ENCODE assay signal across 19 cellular contexts in the genomic region with DNA sequence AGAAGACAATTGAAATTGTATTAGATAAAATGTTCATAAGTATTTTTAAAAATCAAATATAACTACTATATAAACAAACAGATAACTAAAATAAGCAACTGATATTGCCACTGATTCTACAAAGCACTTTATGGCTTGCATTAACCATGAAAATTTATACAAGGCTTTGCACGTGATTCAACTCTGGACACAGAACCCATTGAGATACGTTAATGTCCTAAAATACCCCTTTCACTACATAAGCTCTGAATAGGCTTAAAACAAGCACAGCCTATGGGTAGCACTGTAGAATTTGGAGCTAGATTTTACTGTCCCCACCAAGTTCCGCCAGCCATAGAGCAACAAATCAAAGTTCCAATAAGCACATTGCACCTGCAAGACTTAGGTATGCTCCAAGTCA. TPM values are rescaled to one million over a fixed set of nuclear protein-coding genes. Genes with fewer than 3 reads are reported as not detected.
DNase-seq lines count a peak whose midpoint lies in the region; ATAC-seq and TF ChIP-seq lines count a peak whose summit lies in the region.
"Had no signal": no experiment of that assay in that cellular context is flagged by ENCODE, and none has a peak within 500 bp of the region (broad histone marks: within the 10 kb centered on the region; RNA-seq: fewer than 3 reads in every experiment).

No MANE protein-coding gene starts in this region.

- H3K4me1 Mint-ChIP-seq in activated naive CD8-positive, alpha-beta T cell treated with anti-CD3 and anti-CD28 coated beads, Interleukin-2, amount 10 ng/mL, durations not matched to agents 7 days and 5 days, result peaks cover 48% of the 10 kb centered on the region
- peaks cover 56% of the 10 kb centered on the region for H3K4me1 Mint-ChIP-seq in activated naive CD8-positive, alpha-beta T cell treated with anti-CD3 and anti-CD28 coated beads for 36 hours
- peaks cover 72% of the 10 kb centered on the region for H3K4me1 Mint-ChIP-seq in activated B cell treated with CpG ODN at 0.5 μM for 24 hours

- no peaks in the 10 kb centered on the region for H3K9me3 Mint-ChIP-seq in activated naive CD8-positive, alpha-beta T cell treated with anti-CD3 and anti-CD28 coated beads, Interleukin-2, amount 10 ng/mL, durations not matched to agents 7 days and 5 days
- peaks cover 3% of the 10 kb centered on the region for H3K9me3 Mint-ChIP-seq in activated naive CD8-positive, alpha-beta T cell treated with anti-CD3 and anti-CD28 coated beads for 36 hours
- H3K9me3 Mint-ChIP-seq in activated B cell treated with CpG ODN at 0.5 μM for 24 hours, result no peaks in the 10 kb centered on the region

- WGBS in transverse colon (ENCODE audit: low coverage in 1 of 2), 2 donors, result 40 to 56% methylated on average over 2 to 3 of the region's 3 CpGs
- WGBS in stomach, 5 donors, result 27 to 44% (median 33%) methylated on average over 3 of the region's 3 CpGs

- H3K4me1 ChIP-seq in transverse colon (peaks cover 18 to 63% (median 44%) of the 10 kb centered on the region in 4 donors), stomach (peaks cover 30 to 86% (median 53%) of the 10 kb centered on the region in 4 donors)

- no peak for ATAC-seq in activated naive CD8-positive, alpha-beta T cell treated with anti-CD3 and anti-CD28 coated beads, Interleukin-2, amount 10 ng/mL, durations not matched to agents 7 days and 5 days (ENCODE audit: low read depth)
- no peak for ATAC-seq in activated B cell treated with CpG ODN at 0.5 μM for 24 hours (ENCODE audit: low read depth)
- ATAC-seq: foreskin keratinocyte, left ventricle myocardium superior had no signal

- H3K9me3 ChIP-seq in transverse colon (no peaks in the 10 kb centered on the region), stomach (no peaks in the 10 kb centered on the region)
- H3K9me3 ChIP-seq: vagina had no signal

- DNase-seq in activated naive CD8-positive, alpha-beta T cell treated with anti-CD3 and anti-CD28 coated beads, Interleukin-2, amount 10 ng/mL, durations not matched to agents 7 days and 5 days, result no peak
- DNase-seq in activated naive CD8-positive, alpha-beta T cell treated with anti-CD3 and anti-CD28 coated beads for 36 hours, result no peak
- DNase-seq in activated B cell treated with CpG ODN at 0.5 μM for 24 hours (no peak), medulla oblongata (ENCODE audit: extremely low spot score) (peak; percentile 28), transverse colon (no peak), HuH-7 (ENCODE audit: low spot score) (no peak), NCI-H748 (lab: John Stamatoyannopoulos, UW; ENCODE audit: unreplicated experiment) (no peak), stomach (no peak)
- DNase-seq: activated CD4-positive, alpha-beta T cell treated with anti-CD3 and anti-CD28 coated beads for 48 hours; foreskin keratinocyte; Kasumi-1; left ventricle myocardium superior; NCI-H1436 treated with DMSO at 0.1 percent for 48 hours; NCI-H2227 treated with DMSO at 0.1 percent for 48 hours; posterior cingulate gyrus; SHP77; stimulated activated naive CD4-positive, alpha-beta T cell treated with Interleukin-2 at 50 U/mL for 16 hours; T-helper 9 cell had no signal

- no peaks in the 10 kb centered on the region for H3K27me3 ChIP-seq in transverse colon
- H3K27me3 ChIP-seq in stomach, result no peaks in the 10 kb centered on the region
- H3K27me3 ChIP-seq: foreskin keratinocyte, vagina had no signal

- H3K4me3 Mint-ChIP-seq in activated naive CD8-positive, alpha-beta T cell treated with anti-CD3 and anti-CD28 coated beads, Interleukin-2, amount 10 ng/mL, durations not matched to agents 7 days and 5 days, result peak overlapping the region; percentile 95
- no peak overlapping the region for H3K4me3 Mint-ChIP-seq in activated naive CD8-positive, alpha-beta T cell treated with anti-CD3 and anti-CD28 coated beads for 36 hours
- peak overlapping the region; percentile 33 for H3K4me3 Mint-ChIP-seq in activated B cell treated with CpG ODN at 0.5 μM for 24 hours

- peaks cover 16% of the 10 kb centered on the region for H3K36me3 Mint-ChIP-seq in activated naive CD8-positive, alpha-beta T cell treated with anti-CD3 and anti-CD28 coated beads, Interleukin-2, amount 10 ng/mL, durations not matched to agents 7 days and 5 days
- peaks cover 4% of the 10 kb centered on the region for H3K36me3 Mint-ChIP-seq in activated naive CD8-positive, alpha-beta T cell treated with anti-CD3 and anti-CD28 coated beads for 36 hours
- peaks cover 9% of the 10 kb centered on the region for H3K36me3 Mint-ChIP-seq in activated B cell treated with CpG ODN at 0.5 μM for 24 hours (ENCODE audit: low read depth)

- no peak overlapping the region for H3K4me3 ChIP-seq in transverse colon
- H3K4me3 ChIP-seq in stomach, result peak overlapping the region in 1 of 4 donors; percentile 24
- H3K4me3 ChIP-seq: vagina had no signal

- H3K36me3 ChIP-seq in transverse colon (no peaks in the 10 kb centered on the region), stomach (no peaks in the 10 kb centered on the region)
- H3K36me3 ChIP-seq: vagina had no signal

- CTCF ChIA-PET in activated B cell treated with CpG ODN at 0.5 μM for 24 hours (lab: Charles Lee), result interaction anchor here (1.6 to 5.5 kb wide), 4 partner anchors 11 to 42 kb away, joined by 3 to 31 read pairs (median 8); no protein-coding TSS in a partner anchor

- in situ Hi-C loops in transverse colon (cut with MboI; ENCODE audit: low pct_ligation_motif_present in 1 of 4, low pct_unique_long_range_greater_than_20kb in 1 of 4, low sequenced_read_pairs in 3 of 4), result no loop called here

- POLR2A ChIA-PET in activated naive CD8-positive, alpha-beta T cell treated with anti-CD3 and anti-CD28 coated beads, Interleukin-2, amount 10 ng/mL, durations not matched to agents 7 days and 5 days (lab: Charles Lee), result interaction anchor here (1.4 kb wide), 1 partner anchor 8 kb away, joined by 3 read pairs; no protein-coding TSS in a partner anchor
- POLR2A ChIA-PET in activated B cell treated with CpG ODN at 0.5 μM for 24 hours (lab: Charles Lee), result interaction anchor here (0.6 to 8.5 kb wide), 6 partner anchors 10 to 142 kb away, joined by 3 to 109 read pairs (median 20); no protein-coding TSS in a partner anchor

- no peak for TF ChIP-seq POLR2A in transverse colon (IDR thresholded peaks at IDR 0.05)
- TF ChIP-seq POLR2A in stomach (IDR thresholded peaks at IDR 0.05), result no peak

- no peak overlapping the region for H3K27ac Mint-ChIP-seq in activated naive CD8-positive, alpha-beta T cell treated with anti-CD3 and anti-CD28 coated beads, Interleukin-2, amount 10 ng/mL, durations not matched to agents 7 days and 5 days
- no peak overlapping the region for H3K27ac Mint-ChIP-seq in activated naive CD8-positive, alpha-beta T cell treated with anti-CD3 and anti-CD28 coated beads for 36 hours
- peak overlapping the region; percentile 96 for H3K27ac Mint-ChIP-seq in activated B cell treated with CpG ODN at 0.5 μM for 24 hours

- TF ChIP-seq CTCF in activated B cell treated with CpG ODN at 0.5 μM for 24 hours (IDR thresholded peaks at IDR 0.05) (no peak), transverse colon (IDR thresholded peaks at IDR 0.05) (no peak), stomach (IDR thresholded peaks at IDR 0.05) (no peak)

- intact Hi-C loops in activated B cell treated with CpG ODN at 0.5 μM for 24 hours (cut with micrococcal nuclease) (no loop called here), transverse colon (cut with DNase I; ENCODE audit: low total_unique reads) (loop anchor here (2.0 kb wide), 1 partner anchor 21 kb away; no protein-coding TSS in a partner anchor), stomach (cut with DNase I; ENCODE audit: low total_unique reads) (no loop called here)

- H3K27me3 Mint-ChIP-seq in activated naive CD8-positive, alpha-beta T cell treated with anti-CD3 and anti-CD28 coated beads, Interleukin-2, amount 10 ng/mL, durations not matched to agents 7 days and 5 days, result no peaks in the 10 kb centered on the region
- H3K27me3 Mint-ChIP-seq in activated naive CD8-positive, alpha-beta T cell treated with anti-CD3 and anti-CD28 coated beads for 36 hours, result no peaks in the 10 kb centered on the region
- H3K27me3 Mint-ChIP-seq in activated B cell treated with CpG ODN at 0.5 μM for 24 hours, result no peaks in the 10 kb centered on the region

- TF ChIP-seq EP300 in transverse colon (IDR thresholded peaks at IDR 0.05; ENCODE audit: low read depth) (no peak), stomach (IDR thresholded peaks at IDR 0.05) (no peak)

- H3K27ac ChIP-seq in transverse colon (peak overlapping the region; percentile 92 to 98 (median 98)), stomach (peak overlapping the region in 1 of 5 donors; percentile 28)
- H3K27ac ChIP-seq: foreskin keratinocyte, vagina had no signal

RNA-seq across cellular contexts. Expression of a gene that starts 4.5 kb away (rescaled TPM):
- 10 to 100 TPM; 43.6 to 47.7 TPM for total RNA-seq in activated naive CD8-positive, alpha-beta T cell treated with anti-CD3 and anti-CD28 coated beads, Interleukin-2, amount 10 ng/mL, durations not matched to agents 7 days and 5 days
- total RNA-seq in activated naive CD8-positive, alpha-beta T cell treated with anti-CD3 and anti-CD28 coated beads for 36 hours, result 1 to 10 TPM; 5.3 to 5.5 TPM
- 37.1 and 40.6 TPM in 2 replicates for total RNA-seq in activated B cell treated with CpG ODN at 0.5 μM for 24 hours
- total RNA-seq in transverse colon, result 10 to 100 TPM; 25.8 to 55.6 (median 50.2) TPM
- 10 to 100 TPM; 31.3 to 89.3 (median 46.9) TPM for total RNA-seq in stomach
- polyA plus RNA-seq in stomach, result 10 to 100 TPM; 16.4 to 21.5 (median 17.1) TPM

RNA-seq across cellular contexts. Expression of a gene that starts 57.2 kb away (rescaled TPM):
- total RNA-seq in activated naive CD8-positive, alpha-beta T cell treated with anti-CD3 and anti-CD28 coated beads, Interleukin-2, amount 10 ng/mL, durations not matched to agents 7 days and 5 days, result 100 to 1,000 TPM; 104 to 110 TPM
- total RNA-seq in activated naive CD8-positive, alpha-beta T cell treated with anti-CD3 and anti-CD28 coated beads for 36 hours, result 100 to 1,000 TPM; 441 to 451 TPM
- total RNA-seq in activated B cell treated with CpG ODN at 0.5 μM for 24 hours (184 and 214 TPM in 2 replicates), transverse colon (100 to 1,000 TPM in 1 of 4 donors, 10 to 100 TPM in 3; 40.8 to 114 (median 74.4) TPM), stomach (100 to 1,000 TPM in 2 of 5 donors, 10 to 100 TPM in 3; 44.3 to 152 (median 86.6) TPM)
- 100 to 1,000 TPM in 2 of 3 donors, 10 to 100 TPM in 1; 96.1 to 124 (median 112) TPM for polyA plus RNA-seq in stomach
